In genomic region chr11:112304914-112305313, GRCh38 we compare ENCODE assay signal across 34 cellular contexts. TPM values are rescaled to one million over a fixed set of nuclear protein-coding genes. Genes with fewer than 3 reads are reported as not detected.
"Had no signal": no experiment of that assay in that cellular context is flagged by ENCODE, and none has a peak within 500 bp of the region (broad histone marks: within the 10 kb centered on the region; RNA-seq: fewer than 3 reads in every experiment).

No MANE protein-coding gene starts in this region.

- H3K27ac ChIP-seq: adrenal gland, ascending aorta, cardiac muscle cell, coronary artery, dorsolateral prefrontal cortex, gastrocnemius medialis, hepatocyte, left ventricle myocardium inferior, pancreas, prostate gland, SK-N-MC, testis, transverse colon, VCaP had no signal

- H3K27me3 Mint-ChIP-seq: activated CD4-positive, alpha-beta T cell treated with anti-CD3 and anti-CD28 coated beads, Interleukin-2, amount 10 ng/mL, durations not matched to agents 7 days and 5 days; activated naive CD4-positive, alpha-beta T cell treated with anti-CD3 and anti-CD28 coated beads, Interleukin-2, amount 50 U/mL, for 24 hours; activated T-cell treated with anti-CD3 and anti-CD28 coated beads, Interleukin-2, amount 50 U/mL, for 24 hours; stimulated activated naive B cell treated with anti-CD40 and anti-IgM and Interleukin-4, amounts not matched to agents 10 μg/mL and 1 μg/mL and 100 μg/mL, for 72 hours had no signal

- H3K9me3 ChIP-seq: adrenal gland, ascending aorta, gastrocnemius medialis, pancreas, prostate gland, testis, transverse colon had no signal

- H3K27me3 ChIP-seq: adrenal gland, ascending aorta, cardiac muscle cell, dorsolateral prefrontal cortex, gastrocnemius medialis, hepatocyte, pancreas, testis, transverse colon had no signal

- H3K27ac Mint-ChIP-seq: activated CD4-positive, alpha-beta T cell treated with anti-CD3 and anti-CD28 coated beads, Interleukin-2, amount 10 ng/mL, durations not matched to agents 7 days and 5 days; activated naive CD4-positive, alpha-beta T cell treated with anti-CD3 and anti-CD28 coated beads, Interleukin-2, amount 50 U/mL, for 24 hours; activated T-cell treated with anti-CD3 and anti-CD28 coated beads, Interleukin-2, amount 50 U/mL, for 24 hours; activated T-helper 2 cell treated with anti-CD3 and anti-CD28 coated beads, Interferon-gamma antibody, Interleukin-2, Interleukin-4, amounts not matched to agents 10 μg/mL and 5 μg/mL and 100 μg/mL, durations not matched to agents 14 hours and 24 hours and 36 hours; nephron progenitor cell; stimulated activated naive B cell treated with anti-CD40 and anti-IgM and Interleukin-4, amounts not matched to agents 10 μg/mL and 1 μg/mL and 100 μg/mL, for 72 hours had no signal

- DNase-seq: activated CD4-positive, alpha-beta T cell treated with anti-CD3 and anti-CD28 coated beads, Interleukin-2, amount 10 ng/mL, durations not matched to agents 7 days and 5 days; activated T-cell treated with anti-CD3 and anti-CD28 coated beads, Interleukin-2, amount 50 U/mL, for 24 hours; adrenal gland; cerebellar nuclear complex; dorsolateral prefrontal cortex; effector memory CD4-positive, alpha-beta T cell; gastrocnemius medialis; left ventricle myocardium inferior; mucosa of descending colon; nephron progenitor cell; pancreas; retina; small intestine; stimulated activated CD4-positive, alpha-beta T cell treated with anti-CD3 and anti-CD28 coated beads, Interleukin-4, amount 100 ng/mL, for 4 hours; stimulated activated CD8-positive, alpha-beta memory T cell treated with anti-CD3 and anti-CD28 coated beads, Interleukin-4, amount 100 ng/mL, for 48 hours; stimulated activated naive B cell treated with anti-CD40 and anti-IgM and Interleukin-4, amounts not matched to agents 10 μg/mL and 1 μg/mL and 100 μg/mL, for 72 hours; testis; transverse colon had no signal

- ATAC-seq: gastrocnemius medialis, mucosa of descending colon, pancreas, sciatic nerve had no signal

- H3K4me3 Mint-ChIP-seq: activated CD4-positive, alpha-beta T cell treated with anti-CD3 and anti-CD28 coated beads, Interleukin-2, amount 10 ng/mL, durations not matched to agents 7 days and 5 days; activated naive CD4-positive, alpha-beta T cell treated with anti-CD3 and anti-CD28 coated beads, Interleukin-2, amount 50 U/mL, for 24 hours; activated T-cell treated with anti-CD3 and anti-CD28 coated beads, Interleukin-2, amount 50 U/mL, for 24 hours; brain; nephron progenitor cell; stimulated activated naive B cell treated with anti-CD40 and anti-IgM and Interleukin-4, amounts not matched to agents 10 μg/mL and 1 μg/mL and 100 μg/mL, for 72 hours had no signal

- H3K4me1 ChIP-seq: pancreas, prostate gland, testis had no signal

- H3K36me3 ChIP-seq: adrenal gland, ascending aorta, cardiac muscle cell, left ventricle myocardium inferior, pancreas, prostate gland, transverse colon had no signal

- H3K4me3 ChIP-seq: adrenal gland, ascending aorta, cardiac muscle cell, coronary artery, dorsolateral prefrontal cortex, gastrocnemius medialis, hepatocyte, left ventricle myocardium inferior, lung, mucosa of descending colon, pancreas, prostate gland, SK-N-MC, testis, transverse colon had no signal

RNA-seq across cellular contexts. Expression of gene PLET1, which starts 44.3 kb away (rescaled TPM):
- total RNA-seq: activated CD4-positive, alpha-beta T cell treated with anti-CD3 and anti-CD28 coated beads, Interleukin-2, amount 10 ng/mL, durations not matched to agents 7 days and 5 days; activated T-helper 2 cell treated with anti-CD3 and anti-CD28 coated beads, Interferon-gamma antibody, Interleukin-2, Interleukin-4, amounts not matched to agents 10 μg/mL and 5 μg/mL and 100 μg/mL, durations not matched to agents 14 hours and 24 hours and 36 hours; adrenal gland; ascending aorta; cardiac muscle cell; dorsolateral prefrontal cortex; epithelial cell of proximal tubule; gastrocnemius medialis; hepatocyte; left ventricle myocardium inferior; lung; mesenteric fat pad; mucosa of descending colon; myocyte; pancreas; prostate gland; sciatic nerve; T-helper 1 cell treated with Interleukin-12 subunit alpha and Interleukin-12 subunit beta and Interleukin-4 antibody, amounts not matched to agents 30 ng/mL and 1 ng/mL, for 36 hours; testis; transverse colon had no signal
- polyA plus RNA-seq: adrenal gland, cardiac muscle cell, hepatocyte, lung, pancreas, small intestine had no signal
